ENCODE assay signal across 29 cellular contexts in genomic region chr6:136677822-136678221, GRCh38.
DNase-seq lines count a peak whose midpoint lies in the region; ATAC-seq, FAIRE-seq and TF ChIP-seq lines count a peak whose summit lies in the region.
"Had no signal": no experiment of that assay in that cellular context is flagged by ENCODE, and none has a peak within 500 bp of the region (broad histone marks: within the 10 kb centered on the region; RNA-seq: fewer than 3 reads in every experiment).

No MANE protein-coding gene starts in this region.

- peak; percentile 25 for FAIRE-seq in kidney (lab: Jason Lieb, UNC)

- H2AFZ ChIP-seq in mammary epithelial cell (ENCODE audit: low read depth, low read length): no peak overlapping the region

- intact Hi-C loops in mammary epithelial cell (cut with micrococcal nuclease): no loop called here
- intact Hi-C loops in kidney (cut with DNase I): no loop called here
- intact Hi-C loops in prostate gland (cut with DNase I): no loop called here
- intact Hi-C loops in posterior vena cava (cut with DNase I): no loop called here

- CTCF ChIA-PET in mammary epithelial cell (lab: Charles Lee; ENCODE audit: low non-redundant PET): interaction anchor here (0.6 kb wide), 1 partner anchor 114 kb away, joined by 6 read pairs; the partner anchor contains the start of gene MAP3K5

- H3K4me1 ChIP-seq in mammary epithelial cell (ENCODE audit: insufficient read depth, low read length): peaks cover 13% of the 10 kb centered on the region
- H3K4me1 ChIP-seq in kidney (ENCODE audit: control insufficient read depth in 1 of 2, insufficient read depth in 1 of 2, low read depth in 1 of 2, low read length in 2 of 2): no peaks in the 10 kb centered on the region
- H3K4me1 ChIP-seq in prostate gland (replicated peaks): no peaks in the 10 kb centered on the region
- H3K4me1 ChIP-seq: SJSA1, suprapubic skin had no signal

- no peak overlapping the region for H3K27ac ChIP-seq in mammary epithelial cell (ENCODE audit: insufficient read depth, low read depth, low read length)
- H3K27ac ChIP-seq in kidney (ENCODE audit: low read depth in 2 of 2, low read length in 2 of 2): no peak overlapping the region
- H3K27ac ChIP-seq in prostate gland: peak overlapping the region in 1 of 2 donors; percentile 12
- H3K27ac ChIP-seq: coronary artery, SJSA1, skin epidermis, suprapubic skin had no signal

- dilution Hi-C loops in mammary epithelial cell (cut with HindIII; ENCODE audit: low sequenced_read_pairs): no loop called here

- H4K20me1 ChIP-seq in mammary epithelial cell (ENCODE audit: insufficient read depth, low read length): no peaks in the 10 kb centered on the region

- in situ Hi-C loops in mammary epithelial cell (cut with MboI; ENCODE audit: low sequenced_read_pairs in 2 of 2): no loop called here

- H3K4me2 ChIP-seq in mammary epithelial cell (ENCODE audit: insufficient read depth, low read depth, low read length): no peak overlapping the region

- TF ChIP-seq POLR2A in prostate gland (IDR thresholded peaks at IDR 0.05): no peak

- DNase-seq in HT-29 (ENCODE audit: low spot score) (peak; percentile 84), mammary epithelial cell (peak; percentile 55), kidney (no peak), prostate gland (ENCODE audit: low spot score) (peak; percentile 45), posterior vena cava (ENCODE audit: low spot score) (no peak), NCI-H526 treated with DMSO at 0.1 percent for 48 hours (lab: John Stamatoyannopoulos, UW) (no peak)
- DNase-seq: activated B cell treated with CpG ODN at 0.5 μM for 24 hours; activated CD4-positive, alpha-beta T cell treated with anti-CD3 and anti-CD28 coated beads, Interleukin-2, amount 10 ng/mL, durations not matched to agents 7 days and 5 days; activated effector memory CD4-positive, alpha-beta T cell treated with anti-CD3 and anti-CD28 coated beads, Interleukin-2, amount 50 U/mL, for 16 hours; activated naive CD8-positive, alpha-beta T cell treated with anti-CD3 and anti-CD28 coated beads, Interleukin-2, amount 10 ng/mL, durations not matched to agents 7 days and 5 days; activated T-cell treated with anti-CD3 and anti-CD28 coated beads, Interleukin-2, amount 50 U/mL, for 24 hours; aorta; caudate nucleus; CD8-positive, alpha-beta T cell; effector CD8-positive, alpha-beta T cell; erythroblast; islet precursor cell; NCI-H1436 treated with DMSO at 0.1 percent for 48 hours; NCI-H345; NCI-H774; retina; RPMI8226; stimulated activated naive CD4-positive, alpha-beta T cell treated with Interleukin-2 at 50 U/mL for 16 hours; T1000 had no signal

- H3K36me3 ChIP-seq in mammary epithelial cell (ENCODE audit: insufficient read depth, low read length) (no peaks in the 10 kb centered on the region), kidney (ENCODE audit: control insufficient read depth in 1 of 2, insufficient read depth in 2 of 2, low read length in 2 of 2) (peaks cover 0 to 2% of the 10 kb centered on the region in 2 donors), prostate gland (no peaks in the 10 kb centered on the region)
- H3K36me3 ChIP-seq: SJSA1, suprapubic skin had no signal

- no peak for ATAC-seq in HG02938 (IDR thresholded peaks at IDR 0.05; ENCODE audit: unreplicated experiment)
- ATAC-seq: CD8-positive, alpha-beta T cell had no signal

- TF ChIP-seq CTCF in mammary epithelial cell (conservative IDR thresholded peaks at IDR 0.05 in 1 of 2, IDR thresholded peaks at IDR 0.05 in 1 of 2; ENCODE audit: extremely low read depth in 1 of 2, insufficient read depth in 1 of 2, low read depth in 1 of 2, low read length in 2 of 2) (no peak), kidney (IDR thresholded peaks at IDR 0.05; ENCODE audit: borderline replicate concordance, extremely low read depth, insufficient read depth) (no peak), prostate gland (IDR thresholded peaks at IDR 0.05) (no peak)

- H3K79me2 ChIP-seq in mammary epithelial cell (ENCODE audit: insufficient read depth, low read length): no peaks in the 10 kb centered on the region

- H3K4me3 ChIP-seq in mammary epithelial cell (replicated peaks in 1 of 3; ENCODE audit: insufficient read depth in 1 of 3, low read depth in 2 of 3, low read length in 3 of 3) (no peak overlapping the region), kidney (ENCODE audit: low read length in 2 of 2) (no peak overlapping the region), prostate gland (no peak overlapping the region)
- H3K4me3 ChIP-seq: coronary artery, SJSA1, skin epidermis, suprapubic skin had no signal

- H3K9me3 ChIP-seq in mammary epithelial cell (replicated peaks; ENCODE audit: insufficient read depth, low read length) (no peaks in the 10 kb centered on the region), kidney (ENCODE audit: control insufficient read depth in 1 of 2, low read length in 2 of 2) (no peaks in the 10 kb centered on the region), prostate gland (no peaks in the 10 kb centered on the region)
- H3K9me3 ChIP-seq: SJSA1, suprapubic skin had no signal

- H3K9ac ChIP-seq in mammary epithelial cell (ENCODE audit: insufficient read depth, low read length) (no peak overlapping the region), kidney (ENCODE audit: low read length in 2 of 2) (no peak overlapping the region)

- no TSS peak for BruUV-seq in mammary epithelial cell (replicated peaks; lab: Mats Ljungman, UMichigan)

- no peaks in the 10 kb centered on the region for H3K27me3 ChIP-seq in mammary epithelial cell (ENCODE audit: insufficient read depth, low read length)
- H3K27me3 ChIP-seq in prostate gland (replicated peaks; ENCODE audit: insufficient read depth): no peaks in the 10 kb centered on the region
- H3K27me3 ChIP-seq: SJSA1, suprapubic skin had no signal

Comparison
In these comparisons a context has a peak if more than half of its experiments do, and no peak if none do; other contexts are left out.
1. DNase-seq: peak in HT-29 (single experiment), mammary epithelial cell (single experiment) and prostate gland (single experiment); none in kidney (single experiment), posterior vena cava (single experiment) and NCI-H526 treated with DMSO at 0.1 percent for 48 hours (single experiment).